ENCODE assay signal across 15 cellular contexts in genomic region chr13:78046349-78046748, GRCh38.
DNase-seq lines count a peak whose midpoint lies in the region; ATAC-seq lines count a peak whose summit lies in the region.
"Had no signal": no experiment of that assay in that cellular context is flagged by ENCODE, and none has a peak within 500 bp of the region (broad histone marks: within the 10 kb centered on the region; RNA-seq: fewer than 3 reads in every experiment).

No MANE protein-coding gene starts in this region.

- no peaks in the 10 kb centered on the region for H3K36me3 ChIP-seq in H7 (replicated peaks; ENCODE audit: control insufficient read depth, insufficient read depth, low read length)

- H3K9me3 Mint-ChIP-seq in stimulated activated memory B cell treated with anti-CD40 and anti-IgM and Interleukin-4, amounts not matched to agents 10 μg/mL and 1 μg/mL and 100 μg/mL, for 72 hours = no peaks in the 10 kb centered on the region
- H3K9me3 Mint-ChIP-seq in activated T-helper 17 cell treated with anti-CD3 and anti-CD28 coated beads, Interleukin-2, amount 50 U/mL, for 72 hours = no peaks in the 10 kb centered on the region
- H3K9me3 Mint-ChIP-seq: activated CD4-positive, alpha-beta T cell treated with anti-CD3 and anti-CD28 coated beads, Interleukin-2, amount 10 ng/mL, durations not matched to agents 24 days and 14 days had no signal

- ATAC-seq in GM19328 (IDR thresholded peaks at IDR 0.05; ENCODE audit: unreplicated experiment) (peak; percentile 86), HG02571 (IDR thresholded peaks at IDR 0.05; ENCODE audit: unreplicated experiment) (peak; percentile 93), HG03139 (IDR thresholded peaks at IDR 0.05; ENCODE audit: unreplicated experiment) (peak; percentile 93)
- ATAC-seq in stimulated activated memory B cell treated with anti-CD40 and anti-IgM and Interleukin-4, amounts not matched to agents 10 μg/mL and 1 μg/mL and 100 μg/mL, for 72 hours = peak; percentile 58
- no peak for ATAC-seq in activated T-helper 17 cell treated with anti-CD3 and anti-CD28 coated beads, Interleukin-2, amount 50 U/mL, for 72 hours (replicated peaks)
- ATAC-seq: stimulated activated naive CD8-positive, alpha-beta T cell treated with anti-CD3 and anti-CD28 coated beads, Interleukin-15, Interleukin-2, amounts not matched to agents 100 U/mL and 50 U/mL, for 24 hours had no signal

- H3K4me1 Mint-ChIP-seq in stimulated activated memory B cell treated with anti-CD40 and anti-IgM and Interleukin-4, amounts not matched to agents 10 μg/mL and 1 μg/mL and 100 μg/mL, for 72 hours = peaks cover 12% of the 10 kb centered on the region
- no peaks in the 10 kb centered on the region for H3K4me1 Mint-ChIP-seq in activated T-helper 17 cell treated with anti-CD3 and anti-CD28 coated beads, Interleukin-2, amount 50 U/mL, for 72 hours
- H3K4me1 Mint-ChIP-seq: activated CD4-positive, alpha-beta T cell treated with anti-CD3 and anti-CD28 coated beads, Interleukin-2, amount 10 ng/mL, durations not matched to agents 24 days and 14 days; CD4-positive, alpha-beta memory T cell had no signal

- H3K27ac Mint-ChIP-seq in stimulated activated memory B cell treated with anti-CD40 and anti-IgM and Interleukin-4, amounts not matched to agents 10 μg/mL and 1 μg/mL and 100 μg/mL, for 72 hours = no peak overlapping the region
- no peak overlapping the region for H3K27ac Mint-ChIP-seq in activated T-helper 17 cell treated with anti-CD3 and anti-CD28 coated beads, Interleukin-2, amount 50 U/mL, for 72 hours
- H3K27ac Mint-ChIP-seq: activated CD4-positive, alpha-beta T cell treated with anti-CD3 and anti-CD28 coated beads, Interleukin-2, amount 10 ng/mL, durations not matched to agents 24 days and 14 days; CD4-positive, alpha-beta memory T cell had no signal

- no peaks in the 10 kb centered on the region for H3K36me3 Mint-ChIP-seq in stimulated activated memory B cell treated with anti-CD40 and anti-IgM and Interleukin-4, amounts not matched to agents 10 μg/mL and 1 μg/mL and 100 μg/mL, for 72 hours
- H3K36me3 Mint-ChIP-seq in activated T-helper 17 cell treated with anti-CD3 and anti-CD28 coated beads, Interleukin-2, amount 50 U/mL, for 72 hours (ENCODE audit: low read depth) = no peaks in the 10 kb centered on the region
- H3K36me3 Mint-ChIP-seq: CD4-positive, alpha-beta memory T cell had no signal

- H3K4me3 ChIP-seq in H7 (ENCODE audit: insufficient read depth, low read depth, low read length) = no peak overlapping the region

- H3K4me3 Mint-ChIP-seq in stimulated activated memory B cell treated with anti-CD40 and anti-IgM and Interleukin-4, amounts not matched to agents 10 μg/mL and 1 μg/mL and 100 μg/mL, for 72 hours = no peak overlapping the region
- H3K4me3 Mint-ChIP-seq in activated T-helper 17 cell treated with anti-CD3 and anti-CD28 coated beads, Interleukin-2, amount 50 U/mL, for 72 hours = no peak overlapping the region
- H3K4me3 Mint-ChIP-seq: activated CD4-positive, alpha-beta T cell treated with anti-CD3 and anti-CD28 coated beads, Interleukin-2, amount 10 ng/mL, durations not matched to agents 24 days and 14 days; CD4-positive, alpha-beta memory T cell had no signal

- no peak for DNase-seq in H7
- no peak for DNase-seq in germinal center (ENCODE audit: low spot score)
- DNase-seq: activated effector memory CD4-positive, alpha-beta T cell treated with anti-CD3 and anti-CD28 coated beads, Interleukin-2, amount 50 U/mL, for 16 hours; CD4-positive, alpha-beta memory T cell; erythroblast; HCEC 1CT; NCI-H1930; posterior cingulate gyrus; stimulated activated naive CD8-positive, alpha-beta T cell treated with anti-CD3 and anti-CD28 coated beads, Interleukin-15, Interleukin-2, amounts not matched to agents 100 U/mL and 50 U/mL, for 24 hours had no signal

- H3K27me3 Mint-ChIP-seq in stimulated activated memory B cell treated with anti-CD40 and anti-IgM and Interleukin-4, amounts not matched to agents 10 μg/mL and 1 μg/mL and 100 μg/mL, for 72 hours = peaks cover 16% of the 10 kb centered on the region
- peaks cover 17% of the 10 kb centered on the region for H3K27me3 Mint-ChIP-seq in activated T-helper 17 cell treated with anti-CD3 and anti-CD28 coated beads, Interleukin-2, amount 50 U/mL, for 72 hours

- H3K27me3 ChIP-seq in H7 (ENCODE audit: control insufficient read depth, insufficient read depth, low read length) = no peaks in the 10 kb centered on the region
